ENCODE assay signal across 8 cellular contexts in genomic region chr10:88881335-88881734, GRCh38. TPM values are rescaled to one million over a fixed set of nuclear protein-coding genes. Genes with fewer than 3 reads are reported as not detected.
DNase-seq lines count a peak whose midpoint lies in the region; ATAC-seq, FAIRE-seq and TF ChIP-seq lines count a peak whose summit lies in the region.

No MANE protein-coding gene starts in this region.

- CTCF ChIA-PET in A549 (lab: Yijun Ruan, JAX), result interaction anchor here (0.7 to 7.6 kb wide), 6 partner anchors 8 to 292 kb away, joined by 3 to 58 read pairs (median 4); no protein-coding TSS in a partner anchor

- no peak overlapping the region for H3K14ac ChIP-seq in mesenchymal stem cell (ENCODE audit: low read length in 2 of 2)

- H3K27ac ChIP-seq in A549 (peak overlapping the region; percentile 97 to 98), HUES6 (ENCODE audit: low read depth, low read length) (no peak overlapping the region), brain microvascular endothelial cell (peak overlapping the region; percentile 62), mesenchymal stem cell (ENCODE audit: low read length, poor library complexity, severe bottlenecking) (peak overlapping the region; percentile 96)

- no peak overlapping the region for H4K8ac ChIP-seq in mesenchymal stem cell (ENCODE audit: low read length)

- DNase-seq in A549 (ENCODE audit: low read depth in 1 of 2, low spot score in 1 of 2) (no peak), brain microvascular endothelial cell (no peak), mesenchymal stem cell (peak; percentile 32), OCI-M2 (lab: John Stamatoyannopoulos, UW; ENCODE audit: unreplicated experiment) (no peak), SKM-1 treated with dmso at 0.1 percent for 144 hours (lab: John Stamatoyannopoulos, UW; ENCODE audit: unreplicated experiment) (no peak), left lobe of liver (ENCODE audit: low spot score) (no peak), omental fat pad (ENCODE audit: low spot score) (no peak)

- no peak overlapping the region for H3K18ac ChIP-seq in mesenchymal stem cell (ENCODE audit: low read depth in 1 of 2, low read length in 2 of 2)

- peak overlapping the region; percentile 24 for H2AK5ac ChIP-seq in mesenchymal stem cell (ENCODE audit: low read length, severe bottlenecking)

- POLR2A ChIA-PET in A549 (lab: Yijun Ruan, JAX), result interaction anchor here (0.9 to 1.0 kb wide), 2 partner anchors 29 to 51 kb away, joined by 3 read pairs; partner anchors contain the start of gene ANKRD22

- no peak for TF ChIP-seq CTCF in A549 (IDR thresholded peaks at IDR 0.05)
- TF ChIP-seq CTCF in brain microvascular endothelial cell (IDR thresholded peaks at IDR 0.05; ENCODE audit: low read depth, low read length, missing control alignments), result no peak
- TF ChIP-seq CTCF in omental fat pad (IDR thresholded peaks at IDR 0.05), result no peak

- ATAC-seq in A549, result no peak
- no peak for ATAC-seq in left lobe of liver
- ATAC-seq in omental fat pad (ENCODE audit: low FRiP score), result no peak

- H3K27me3 ChIP-seq in HUES6 (ENCODE audit: control insufficient read depth, insufficient read depth, low read length) (peaks cover 47% of the 10 kb centered on the region), brain microvascular endothelial cell (replicated peaks) (no peaks in the 10 kb centered on the region), mesenchymal stem cell (ENCODE audit: control insufficient read depth in 1 of 2, insufficient read depth in 1 of 2, low read length in 2 of 2) (no peaks in the 10 kb centered on the region)

- in situ Hi-C loops in brain microvascular endothelial cell (cut with HindIII; ENCODE audit: low pct_ligation_motif_present, low sequenced_read_pairs), result no loop called here

- TF ChIP-seq RAD21 in A549 (conservative IDR thresholded peaks at IDR 0.05 in 1 of 2, IDR thresholded peaks at IDR 0.05 in 1 of 2), result no peak

- TF ChIP-seq POLR2A in A549 (IDR thresholded peaks at IDR 0.05; ENCODE audit: low read length), result no peak

- no peak overlapping the region for H3K4ac ChIP-seq in mesenchymal stem cell (ENCODE audit: low read depth in 1 of 2, low read length in 2 of 2)

- H2AFZ ChIP-seq in mesenchymal stem cell (ENCODE audit: low read depth, low read length), result no peak overlapping the region

- H2BK5ac ChIP-seq in mesenchymal stem cell (ENCODE audit: low read depth, low read length, poor library complexity, severe bottlenecking), result no peak overlapping the region

- H3K9ac ChIP-seq in HUES6 (ENCODE audit: low read length), result no peak overlapping the region
- peak overlapping the region; percentile 94 for H3K9ac ChIP-seq in mesenchymal stem cell (ENCODE audit: low read length)

- H3K9me3 ChIP-seq in A549, result no peaks in the 10 kb centered on the region
- H3K9me3 ChIP-seq in HUES6 (ENCODE audit: control insufficient read depth, insufficient read depth, low read depth, low read length), result no peaks in the 10 kb centered on the region
- no peaks in the 10 kb centered on the region for H3K9me3 ChIP-seq in mesenchymal stem cell (ENCODE audit: control insufficient read depth, low read length)

- H3K4me2 ChIP-seq in A549 (peak overlapping the region; percentile 81), mesenchymal stem cell (ENCODE audit: low read length, poor library complexity, severe bottlenecking) (peak overlapping the region; percentile 81)

- H3K36me3 ChIP-seq in HUES6 (ENCODE audit: control insufficient read depth, insufficient read depth, low read length) (no peaks in the 10 kb centered on the region), brain microvascular endothelial cell (replicated peaks) (no peaks in the 10 kb centered on the region), mesenchymal stem cell (ENCODE audit: control insufficient read depth in 1 of 2, insufficient read depth in 2 of 2, low read depth in 1 of 2, low read length in 2 of 2) (no peaks in the 10 kb centered on the region)

- FAIRE-seq in A549 (lab: Jason Lieb, UNC), result peak; percentile 77

- peak overlapping the region; percentile 45 for H2BK120ac ChIP-seq in mesenchymal stem cell (ENCODE audit: low read depth, low read length)

- H3K23ac ChIP-seq in mesenchymal stem cell (ENCODE audit: low read length in 2 of 2), result no peak overlapping the region

- H2BK15ac ChIP-seq in mesenchymal stem cell (ENCODE audit: low read depth, poor library complexity, severe bottlenecking), result no peak overlapping the region

- H3K79me1 ChIP-seq in mesenchymal stem cell (replicated peaks; ENCODE audit: low read length, poor library complexity, severe bottlenecking), result peaks cover 2% of the 10 kb centered on the region

- no peak for TF ChIP-seq EP300 in A549 (IDR thresholded peaks at IDR 0.05)

- H3K4me3 ChIP-seq in A549, result peak overlapping the region; percentile 49
- peak overlapping the region; percentile 89 for H3K4me3 ChIP-seq in HUES6 (ENCODE audit: low read depth, low read length)
- peak overlapping the region; percentile 86 for H3K4me3 ChIP-seq in brain microvascular endothelial cell (ENCODE audit: low read depth, low read length)
- H3K4me3 ChIP-seq in mesenchymal stem cell (ENCODE audit: insufficient read depth in 1 of 2, low read depth in 1 of 2, low read length in 2 of 2), result peak overlapping the region; percentile 88 to 99

- H2BK12ac ChIP-seq in mesenchymal stem cell (ENCODE audit: low read length in 2 of 2), result no peak overlapping the region

- H3K4me1 ChIP-seq in A549 (peaks cover 42% of the 10 kb centered on the region), HUES6 (ENCODE audit: control insufficient read depth, insufficient read depth, low read length) (no peaks in the 10 kb centered on the region), mesenchymal stem cell (ENCODE audit: control insufficient read depth, insufficient read depth, low read depth, low read length) (no peaks in the 10 kb centered on the region)

- under 1% methylated on average over 6 of the region's 6 CpGs for WGBS in A549 (ENCODE audit: missing lambda C conversion rate)
- 43% methylated on average over 5 of the region's 6 CpGs for WGBS in mesenchymal stem cell

- no peak overlapping the region for H4K91ac ChIP-seq in mesenchymal stem cell (ENCODE audit: low read length)

TF ChIP-seq in A549, 52 proteins besides CTCF, POLR2A, EP300 and RAD21 (continues in another document):
- TF ChIP-seq ZFP36 (IDR thresholded peaks at IDR 0.05; ENCODE audit: borderline replicate concordance, partially characterized antibody) (no peak), ZSCAN20 (CRISPR knock-in tag; IDR thresholded peaks at IDR 0.05) (no peak), TP53 (CRISPR knock-in tag; IDR thresholded peaks at IDR 0.05) (no peak), RCOR1 (IDR thresholded peaks at IDR 0.05; ENCODE audit: low read depth, low read length) (no peak), HOXB13 (CRISPR knock-in tag; IDR thresholded peaks at IDR 0.05; ENCODE audit: low read depth) (no peak), MYC (IDR thresholded peaks at IDR 0.05; ENCODE audit: borderline replicate concordance, low read length) (no peak), SREBF2 (IDR thresholded peaks at IDR 0.05) (no peak), MAZ (IDR thresholded peaks at IDR 0.05; ENCODE audit: borderline replicate concordance, low read depth, low read length) (no peak), HEYL (CRISPR knock-in tag; IDR thresholded peaks at IDR 0.05) (no peak)
- TF ChIP-seq, protein P1, sequence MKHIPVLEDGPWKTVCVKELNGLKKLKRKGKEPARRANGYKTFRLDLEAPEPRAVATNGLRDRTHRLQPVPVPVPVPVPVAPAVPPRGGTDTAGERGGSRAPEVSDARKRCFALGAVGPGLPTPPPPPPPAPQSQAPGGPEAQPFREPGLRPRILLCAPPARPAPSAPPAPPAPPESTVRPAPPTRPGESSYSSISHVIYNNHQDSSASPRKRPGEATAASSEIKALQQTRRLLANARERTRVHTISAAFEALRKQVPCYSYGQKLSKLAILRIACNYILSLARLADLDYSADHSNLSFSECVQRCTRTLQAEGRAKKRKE (CRISPR knock-in tag; IDR thresholded peaks at IDR 0.05; ENCODE audit: low read depth), result no peak
- TF ChIP-seq, protein P2, sequence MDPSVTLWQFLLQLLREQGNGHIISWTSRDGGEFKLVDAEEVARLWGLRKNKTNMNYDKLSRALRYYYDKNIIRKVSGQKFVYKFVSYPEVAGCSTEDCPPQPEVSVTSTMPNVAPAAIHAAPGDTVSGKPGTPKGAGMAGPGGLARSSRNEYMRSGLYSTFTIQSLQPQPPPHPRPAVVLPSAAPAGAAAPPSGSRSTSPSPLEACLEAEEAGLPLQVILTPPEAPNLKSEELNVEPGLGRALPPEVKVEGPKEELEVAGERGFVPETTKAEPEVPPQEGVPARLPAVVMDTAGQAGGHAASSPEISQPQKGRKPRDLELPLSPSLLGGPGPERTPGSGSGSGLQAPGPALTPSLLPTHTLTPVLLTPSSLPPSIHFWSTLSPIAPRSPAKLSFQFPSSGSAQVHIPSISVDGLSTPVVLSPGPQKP (IDR thresholded peaks at IDR 0.05; ENCODE audit: low read depth, low read length), result no peak

RNA-seq across cellular contexts. Expression of gene STAMBPL1, which starts 1.3 kb away (rescaled TPM):
- polyA plus RNA-seq in A549 (2011; rRNA removed) (28.9 and 32.1 TPM in 2 replicates), A549 (2017; fragmentation: RNase III; extraction: RNeasy Plus Mini Kit Qiagen cat#74134 plus additional on column Dnase treatment) (25.8 to 29.0 TPM (median 28.2 TPM) in 3 replicates)
- 18.2 and 18.8 TPM in 2 replicates for polyA plus RNA-seq in A549 (2012; cell fraction: cytosol; rRNA removed)
- 23.8 and 58.1 TPM in 2 replicates for polyA plus RNA-seq in A549 (2012; cell fraction: nucleus; rRNA removed)
- polyA minus RNA-seq in A549 (2011; rRNA and poly(A)+ RNA removed), result 14.5 and 15.7 TPM in 2 replicates
- 8.3 TPM for polyA plus RNA-seq in mesenchymal stem cell (2013, experiment 1 of 2)
- polyA plus RNA-seq in mesenchymal stem cell (2013, experiment 2 of 2), result 9.1 TPM
- total RNA-seq in left lobe of liver (1.8 TPM), omental fat pad (10 to 100 TPM; 14.4 to 25.1 (median 16.2) TPM)

RNA-seq across cellular contexts. Expression of gene ANKRD22, which starts 29.7 kb away (rescaled TPM):
- polyA plus RNA-seq in A549 (2011; rRNA removed), result 0.59 and 0.60 TPM in 2 replicates
- 0.04 and 0.05 TPM in 2 replicates for polyA plus RNA-seq in A549 (2012; cell fraction: cytosol; rRNA removed)
- 0.07 TPM in 1 of 2 replicates, not detected in the other for polyA plus RNA-seq in A549 (2012; cell fraction: nucleus; rRNA removed)
- polyA plus RNA-seq in A549 (2017; fragmentation: RNase III; extraction: RNeasy Plus Mini Kit Qiagen cat#74134 plus additional on column Dnase treatment), result 0.29 to 0.53 TPM (median 0.43 TPM) in 3 replicates
- not detected in 2 replicates for polyA minus RNA-seq in A549 (2011; rRNA and poly(A)+ RNA removed)
- not detected for polyA plus RNA-seq in mesenchymal stem cell (2013, experiment 1 of 2)
- polyA plus RNA-seq in mesenchymal stem cell (2013, experiment 2 of 2), result 0.04 TPM
- total RNA-seq in left lobe of liver, result not detected
- total RNA-seq in omental fat pad, result under 1 TPM in 1 of 4 donors, not detected in 3; 0.63 TPM
